1 cellular context compared by ENCODE assay signal in genomic region chr11:95140397-95141030, GRCh38.
TF ChIP-seq lines count a peak whose summit lies in the region.

No MANE protein-coding gene starts in this region.

TF ChIP-seq in HEK293, 187 proteins besides CTCF, POLR2A, EP300 and RAD21 (continued from another document and continues in another):
- TF ChIP-seq REST (tag by site-specific recombination; IDR thresholded peaks at IDR 0.05), result no peak
- TF ChIP-seq GFI1B (tag by site-specific recombination; IDR thresholded peaks at IDR 0.05), result no peak
- no peak for TF ChIP-seq ZNF549 (tag by site-specific recombination; IDR thresholded peaks at IDR 0.05)
- TF ChIP-seq ZNF248 (tag by site-specific recombination; IDR thresholded peaks at IDR 0.05), result no peak
- TF ChIP-seq ZNF223 (tag by site-specific recombination; IDR thresholded peaks at IDR 0.05), result no peak
- no peak for TF ChIP-seq ZBTB8A (tag by site-specific recombination; IDR thresholded peaks at IDR 0.05)
- TF ChIP-seq ZNF624 (tag by site-specific recombination; IDR thresholded peaks at IDR 0.05), result no peak
- TF ChIP-seq EGR2 (tag by site-specific recombination; IDR thresholded peaks at IDR 0.05; ENCODE audit: low read depth), result peak; percentile 13; the same call in 1 of the 2 replicates
- peak; percentile 45; the same call in 1 of the 2 replicates for TF ChIP-seq ZBTB20 (tag by site-specific recombination; IDR thresholded peaks at IDR 0.05)
- TF ChIP-seq ZBTB48 (tag by site-specific recombination; IDR thresholded peaks at IDR 0.05), result no peak
- TF ChIP-seq ZSCAN5A (tag by site-specific recombination; IDR thresholded peaks at IDR 0.05), result no peak
- TF ChIP-seq ZNF24 (tag by site-specific recombination; IDR thresholded peaks at IDR 0.05), result no peak
- TF ChIP-seq, protein P1, sequence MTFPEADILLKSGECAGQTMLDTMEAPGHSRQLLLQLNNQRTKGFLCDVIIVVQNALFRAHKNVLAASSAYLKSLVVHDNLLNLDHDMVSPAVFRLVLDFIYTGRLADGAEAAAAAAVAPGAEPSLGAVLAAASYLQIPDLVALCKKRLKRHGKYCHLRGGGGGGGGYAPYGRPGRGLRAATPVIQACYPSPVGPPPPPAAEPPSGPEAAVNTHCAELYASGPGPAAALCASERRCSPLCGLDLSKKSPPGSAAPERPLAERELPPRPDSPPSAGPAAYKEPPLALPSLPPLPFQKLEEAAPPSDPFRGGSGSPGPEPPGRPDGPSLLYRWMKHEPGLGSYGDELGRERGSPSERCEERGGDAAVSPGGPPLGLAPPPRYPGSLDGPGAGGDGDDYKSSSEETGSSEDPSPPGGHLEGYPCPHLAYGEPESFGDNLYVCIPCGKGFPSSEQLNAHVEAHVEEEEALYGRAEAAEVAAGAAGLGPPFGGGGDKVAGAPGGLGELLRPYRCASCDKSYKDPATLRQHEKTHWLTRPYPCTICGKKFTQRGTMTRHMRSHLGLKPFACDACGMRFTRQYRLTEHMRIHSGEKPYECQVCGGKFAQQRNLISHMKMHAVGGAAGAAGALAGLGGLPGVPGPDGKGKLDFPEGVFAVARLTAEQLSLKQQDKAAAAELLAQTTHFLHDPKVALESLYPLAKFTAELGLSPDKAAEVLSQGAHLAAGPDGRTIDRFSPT (tag by site-specific recombination; IDR thresholded peaks at IDR 0.05), result 0 out of 2 replicates have a peak, but pooled peaks have one; percentile 31
- TF ChIP-seq ZNF623 (tag by site-specific recombination; IDR thresholded peaks at IDR 0.05), result no peak
- no peak for TF ChIP-seq MEIS1 (CRISPR knock-in tag; IDR thresholded peaks at IDR 0.05; ENCODE audit: borderline replicate concordance)
- peak; percentile 42; the same call in 1 of the 2 replicates for TF ChIP-seq ZEB2 (tag by site-specific recombination; IDR thresholded peaks at IDR 0.05)
- TF ChIP-seq ZNF558 (tag by site-specific recombination; IDR thresholded peaks at IDR 0.05), result peak; percentile 78
- no peak for TF ChIP-seq ZSCAN16 (tag by site-specific recombination; IDR thresholded peaks at IDR 0.05)
- TF ChIP-seq HOXD13 (CRISPR knock-in tag; IDR thresholded peaks at IDR 0.05; ENCODE audit: borderline replicate concordance), result no peak
- no peak for TF ChIP-seq ZNF202 (tag by site-specific recombination; IDR thresholded peaks at IDR 0.05; ENCODE audit: borderline replicate concordance)
- TF ChIP-seq, protein P2, sequence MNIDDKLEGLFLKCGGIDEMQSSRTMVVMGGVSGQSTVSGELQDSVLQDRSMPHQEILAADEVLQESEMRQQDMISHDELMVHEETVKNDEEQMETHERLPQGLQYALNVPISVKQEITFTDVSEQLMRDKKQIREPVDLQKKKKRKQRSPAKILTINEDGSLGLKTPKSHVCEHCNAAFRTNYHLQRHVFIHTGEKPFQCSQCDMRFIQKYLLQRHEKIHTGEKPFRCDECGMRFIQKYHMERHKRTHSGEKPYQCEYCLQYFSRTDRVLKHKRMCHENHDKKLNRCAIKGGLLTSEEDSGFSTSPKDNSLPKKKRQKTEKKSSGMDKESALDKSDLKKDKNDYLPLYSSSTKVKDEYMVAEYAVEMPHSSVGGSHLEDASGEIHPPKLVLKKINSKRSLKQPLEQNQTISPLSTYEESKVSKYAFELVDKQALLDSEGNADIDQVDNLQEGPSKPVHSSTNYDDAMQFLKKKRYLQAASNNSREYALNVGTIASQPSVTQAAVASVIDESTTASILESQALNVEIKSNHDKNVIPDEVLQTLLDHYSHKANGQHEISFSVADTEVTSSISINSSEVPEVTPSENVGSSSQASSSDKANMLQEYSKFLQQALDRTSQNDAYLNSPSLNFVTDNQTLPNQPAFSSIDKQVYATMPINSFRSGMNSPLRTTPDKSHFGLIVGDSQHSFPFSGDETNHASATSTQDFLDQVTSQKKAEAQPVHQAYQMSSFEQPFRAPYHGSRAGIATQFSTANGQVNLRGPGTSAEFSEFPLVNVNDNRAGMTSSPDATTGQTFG (tag by site-specific recombination; IDR thresholded peaks at IDR 0.05; ENCODE audit: borderline replicate concordance), result no peak
- TF ChIP-seq KLF10 (tag by site-specific recombination; IDR thresholded peaks at IDR 0.05), result peak; percentile 49; the same call in 1 of the 2 replicates
- TF ChIP-seq ZNF266 (tag by site-specific recombination; IDR thresholded peaks at IDR 0.05; ENCODE audit: low read depth), result no peak
- no peak for TF ChIP-seq ZNF133 (tag by site-specific recombination; IDR thresholded peaks at IDR 0.05)
- TF ChIP-seq INSM2 (tag by site-specific recombination; IDR thresholded peaks at IDR 0.05), result no peak
- no peak; the same call in 1 of the 2 replicates for TF ChIP-seq ZIC2 (tag by site-specific recombination; IDR thresholded peaks at IDR 0.05)
- TF ChIP-seq ZNF394 (tag by site-specific recombination; IDR thresholded peaks at IDR 0.05; ENCODE audit: borderline replicate concordance), result no peak
- no peak for TF ChIP-seq ZFP41 (tag by site-specific recombination; IDR thresholded peaks at IDR 0.05; ENCODE audit: borderline replicate concordance)
- TF ChIP-seq FEZF1 (tag by site-specific recombination; IDR thresholded peaks at IDR 0.05), result peak; percentile 59
- TF ChIP-seq, protein P3, sequence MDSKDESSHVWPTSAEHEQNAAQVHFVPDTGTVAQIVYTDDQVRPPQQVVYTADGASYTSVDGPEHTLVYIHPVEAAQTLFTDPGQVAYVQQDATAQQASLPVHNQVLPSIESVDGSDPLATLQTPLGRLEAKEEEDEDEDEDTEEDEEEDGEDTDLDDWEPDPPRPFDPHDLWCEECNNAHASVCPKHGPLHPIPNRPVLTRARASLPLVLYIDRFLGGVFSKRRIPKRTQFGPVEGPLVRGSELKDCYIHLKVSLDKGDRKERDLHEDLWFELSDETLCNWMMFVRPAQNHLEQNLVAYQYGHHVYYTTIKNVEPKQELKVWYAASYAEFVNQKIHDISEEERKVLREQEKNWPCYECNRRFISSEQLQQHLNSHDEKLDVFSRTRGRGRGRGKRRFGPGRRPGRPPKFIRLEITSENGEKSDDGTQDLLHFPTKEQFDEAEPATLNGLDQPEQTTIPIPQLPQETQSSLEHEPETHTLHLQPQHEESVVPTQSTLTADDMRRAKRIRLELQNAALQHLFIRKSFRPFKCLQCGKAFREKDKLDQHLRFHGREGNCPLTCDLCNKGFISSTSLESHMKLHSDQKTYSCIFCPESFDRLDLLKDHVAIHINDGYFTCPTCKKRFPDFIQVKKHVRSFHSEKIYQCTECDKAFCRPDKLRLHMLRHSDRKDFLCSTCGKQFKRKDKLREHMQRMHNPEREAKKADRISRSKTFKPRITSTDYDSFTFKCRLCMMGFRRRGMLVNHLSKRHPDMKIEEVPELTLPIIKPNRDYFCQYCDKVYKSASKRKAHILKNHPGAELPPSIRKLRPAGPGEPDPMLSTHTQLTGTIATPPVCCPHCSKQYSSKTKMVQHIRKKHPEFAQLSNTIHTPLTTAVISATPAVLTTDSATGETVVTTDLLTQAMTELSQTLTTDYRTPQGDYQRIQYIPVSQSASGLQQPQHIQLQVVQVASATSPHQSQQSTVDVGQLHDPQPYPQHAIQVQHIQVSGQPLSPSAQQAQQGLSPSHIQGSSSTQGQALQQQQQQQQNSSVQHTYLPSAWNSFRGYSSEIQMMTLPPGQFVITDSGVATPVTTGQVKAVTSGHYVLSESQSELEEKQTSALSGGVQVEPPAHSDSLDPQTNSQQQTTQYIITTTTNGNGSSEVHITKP (tag by site-specific recombination; IDR thresholded peaks at IDR 0.05), result no peak
- TF ChIP-seq GLIS1 (tag by site-specific recombination; IDR thresholded peaks at IDR 0.05), result peak; percentile 74
- no peak for TF ChIP-seq ZNF488 (tag by site-specific recombination; IDR thresholded peaks at IDR 0.05)
- no peak for TF ChIP-seq ZNF777 (tag by site-specific recombination; IDR thresholded peaks at IDR 0.05; ENCODE audit: borderline replicate concordance)
- TF ChIP-seq ZNF600 (tag by site-specific recombination; IDR thresholded peaks at IDR 0.05), result no peak
- no peak for TF ChIP-seq SCRT1 (tag by site-specific recombination; IDR thresholded peaks at IDR 0.05; ENCODE audit: borderline replicate concordance)
- no peak for TF ChIP-seq HOXA7 (CRISPR knock-in tag; IDR thresholded peaks at IDR 0.05; ENCODE audit: borderline replicate concordance)
- TF ChIP-seq ZNF621 (tag by site-specific recombination; IDR thresholded peaks at IDR 0.05), result no peak
- TF ChIP-seq, protein P4, sequence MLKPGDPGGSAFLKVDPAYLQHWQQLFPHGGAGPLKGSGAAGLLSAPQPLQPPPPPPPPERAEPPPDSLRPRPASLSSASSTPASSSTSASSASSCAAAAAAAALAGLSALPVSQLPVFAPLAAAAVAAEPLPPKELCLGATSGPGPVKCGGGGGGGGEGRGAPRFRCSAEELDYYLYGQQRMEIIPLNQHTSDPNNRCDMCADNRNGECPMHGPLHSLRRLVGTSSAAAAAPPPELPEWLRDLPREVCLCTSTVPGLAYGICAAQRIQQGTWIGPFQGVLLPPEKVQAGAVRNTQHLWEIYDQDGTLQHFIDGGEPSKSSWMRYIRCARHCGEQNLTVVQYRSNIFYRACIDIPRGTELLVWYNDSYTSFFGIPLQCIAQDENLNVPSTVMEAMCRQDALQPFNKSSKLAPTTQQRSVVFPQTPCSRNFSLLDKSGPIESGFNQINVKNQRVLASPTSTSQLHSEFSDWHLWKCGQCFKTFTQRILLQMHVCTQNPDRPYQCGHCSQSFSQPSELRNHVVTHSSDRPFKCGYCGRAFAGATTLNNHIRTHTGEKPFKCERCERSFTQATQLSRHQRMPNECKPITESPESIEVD (tag by site-specific recombination; IDR thresholded peaks at IDR 0.05), result 0 out of 2 replicates have a peak, but pooled peaks have one; percentile 53
- no peak for TF ChIP-seq GLIS2 (tag by site-specific recombination; IDR thresholded peaks at IDR 0.05)
- TF ChIP-seq ZNF211 (tag by site-specific recombination; IDR thresholded peaks at IDR 0.05; ENCODE audit: low read depth), result no peak
- TF ChIP-seq ZNF398 (tag by site-specific recombination; IDR thresholded peaks at IDR 0.05), result peak; percentile 31; the same call in 1 of the 2 replicates
